Comparison of ENCODE assay signal across 30 cellular contexts in genomic region chr11:71544525-71545214, GRCh38. TPM values are rescaled to one million over a fixed set of nuclear protein-coding genes. Genes with fewer than 3 reads are reported as not detected.
"Had no signal": no experiment of that assay in that cellular context is flagged by ENCODE, and none has a peak within 500 bp of the region (broad histone marks: within the 10 kb centered on the region; RNA-seq: fewer than 3 reads in every experiment).

No MANE protein-coding gene starts in this region.

- H3K4me3 ChIP-seq: coronary artery, esophagus muscularis mucosa, gastrocnemius medialis, heart right ventricle, mucosa of descending colon, psoas muscle, tibial nerve, upper lobe of right lung, vagina had no signal

- DNase-seq: effector CD4-positive, alpha-beta T cell; gastrocnemius medialis; heart right ventricle; hypothalamus; mammary epithelial cell; psoas muscle; retina; stimulated activated CD4-positive, alpha-beta T cell treated with anti-CD3 and anti-CD28 coated beads, Interleukin-2, amount 100 ng/mL, for 24 hours; stimulated activated CD4-positive, alpha-beta T cell treated with anti-CD3 and anti-CD28 coated beads, Interleukin-4, amount 100 ng/mL, for 4 hours; stimulated activated naive B cell treated with anti-CD40 and anti-IgM and Interleukin-4, amounts not matched to agents 10 μg/mL and 1 μg/mL and 100 μg/mL, for 72 hours; stimulated activated naive CD8-positive, alpha-beta T cell treated with anti-CD3 and anti-CD28 coated beads, Interleukin-15, amount 100 ng/mL, for 72 hours; testis; upper lobe of right lung had no signal

- H3K4me1 ChIP-seq: esophagus muscularis mucosa, gastrocnemius medialis, psoas muscle, upper lobe of right lung, vagina had no signal

- H3K27me3 ChIP-seq: gastrocnemius medialis, neutrophil, testis, tibial nerve, upper lobe of right lung, vagina had no signal

- H3K9me3 ChIP-seq: esophagus muscularis mucosa, gastrocnemius medialis, mucosa of descending colon, neutrophil, psoas muscle, testis, upper lobe of right lung, vagina had no signal

- H3K27ac ChIP-seq: coronary artery, epithelial cell of prostate, esophagus muscularis mucosa, gastrocnemius medialis, heart right ventricle, neutrophil, psoas muscle, testis, tibial nerve, upper lobe of right lung, vagina had no signal

- FAIRE-seq: islet of Langerhans had no signal

- H3K36me3 ChIP-seq: esophagus muscularis mucosa, gastrocnemius medialis, heart right ventricle, neutrophil, upper lobe of right lung, vagina had no signal

RNA-seq across cellular contexts. Expression of gene KRTAP5-9, which starts 3.5 kb away (rescaled TPM):
- total RNA-seq: dermis microvascular lymphatic vessel endothelial cell, esophagus muscularis mucosa, fibroblast of villous mesenchyme, gastrocnemius medialis, heart right ventricle, mammary epithelial cell, osteoblast, psoas muscle, skeletal muscle tissue, upper lobe of right lung, vagina had no signal
- polyA plus RNA-seq: heart right ventricle; naive thymus-derived CD8-positive, alpha-beta T cell; neural cell had no signal

RNA-seq across cellular contexts. Expression of gene KRTAP5-8, which starts 6.8 kb away (rescaled TPM):
- total RNA-seq: dermis microvascular lymphatic vessel endothelial cell, esophagus muscularis mucosa, fibroblast of villous mesenchyme, heart right ventricle, mammary epithelial cell, psoas muscle, skeletal muscle tissue, upper lobe of right lung, vagina had no signal
- polyA plus RNA-seq: heart right ventricle; mammary epithelial cell; naive thymus-derived CD8-positive, alpha-beta T cell; neural cell; psoas muscle had no signal

RNA-seq across cellular contexts. Expression of gene KRTAP5-7, which starts 17.6 kb away (rescaled TPM):
- total RNA-seq: dermis microvascular lymphatic vessel endothelial cell, esophagus muscularis mucosa, fibroblast of villous mesenchyme, gastrocnemius medialis, left lobe of liver, mammary epithelial cell, psoas muscle, skeletal muscle tissue, vagina had no signal
- polyA plus RNA-seq: mammary epithelial cell; naive thymus-derived CD8-positive, alpha-beta T cell had no signal

RNA-seq across cellular contexts. Expression of gene KRTAP5-10, which starts 20.7 kb away (rescaled TPM):
- total RNA-seq: dermis microvascular lymphatic vessel endothelial cell; esophagus muscularis mucosa; fibroblast of villous mesenchyme; gastrocnemius medialis; heart right ventricle; mammary epithelial cell; naive thymus-derived CD8-positive, alpha-beta T cell; psoas muscle; sciatic nerve; skeletal muscle tissue; subcutaneous adipose tissue; testis; tibial nerve; upper lobe of right lung; vagina had no signal
- polyA plus RNA-seq: heart right ventricle; mammary epithelial cell; naive thymus-derived CD8-positive, alpha-beta T cell; neural cell; psoas muscle had no signal

RNA-seq across cellular contexts. Expression of gene KRTAP5-11, which starts 38.0 kb away (rescaled TPM):
- total RNA-seq: dermis microvascular lymphatic vessel endothelial cell; esophagus muscularis mucosa; fibroblast of villous mesenchyme; gastrocnemius medialis; heart right ventricle; left lobe of liver; mammary epithelial cell; mucosa of descending colon; naive thymus-derived CD8-positive, alpha-beta T cell; osteoblast; psoas muscle; sciatic nerve; skeletal muscle tissue; subcutaneous adipose tissue; testis; tibial nerve; upper lobe of right lung; vagina had no signal
- polyA plus RNA-seq: heart right ventricle; mammary epithelial cell; naive thymus-derived CD8-positive, alpha-beta T cell; neural cell; psoas muscle had no signal
